ENCODE assay signal across 15 cellular contexts in the genomic region with DNA sequence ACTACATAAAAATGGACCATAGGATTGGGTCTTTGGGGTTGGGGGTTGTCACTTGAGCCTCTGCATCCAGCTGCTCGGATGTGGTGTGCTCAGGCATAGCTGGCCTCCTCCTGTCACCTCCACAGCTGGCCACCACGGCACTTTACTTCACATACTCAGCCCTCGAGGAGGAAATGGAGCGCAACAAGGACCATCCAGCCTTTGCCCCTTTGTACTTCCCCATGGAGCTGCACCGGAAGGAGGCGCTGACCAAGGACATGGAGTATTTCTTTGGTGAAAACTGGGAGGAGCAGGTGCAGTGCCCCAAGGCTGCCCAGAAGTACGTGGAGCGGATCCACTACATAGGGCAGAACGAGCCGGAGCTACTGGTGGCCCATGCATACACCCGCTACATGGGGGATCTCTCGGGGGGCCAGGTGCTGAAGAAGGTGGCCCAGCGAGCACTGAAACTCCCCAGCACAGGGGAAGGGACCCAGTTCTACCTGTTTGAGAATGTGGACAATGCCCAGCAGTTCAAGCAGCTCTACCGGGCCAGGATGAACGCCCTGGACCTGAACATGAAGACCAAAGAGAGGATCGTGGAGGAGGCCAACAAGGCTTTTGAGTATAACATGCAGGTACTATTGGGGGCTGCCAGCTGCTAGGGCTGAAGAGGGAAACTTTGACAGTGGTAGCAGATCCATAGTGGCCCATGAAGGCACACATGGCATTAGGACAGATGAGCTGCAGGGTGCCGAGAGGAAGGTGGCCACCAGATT. TPM values are rescaled to one million over a fixed set of nuclear protein-coding genes. Genes with fewer than 3 reads are reported as not detected.
DNase-seq lines count a peak whose midpoint lies in the region; ATAC-seq and TF ChIP-seq lines count a peak whose summit lies in the region.
"Had no signal": no experiment of that assay in that cellular context is flagged by ENCODE, and none has a peak within 500 bp of the region (broad histone marks: within the 10 kb centered on the region; RNA-seq: fewer than 3 reads in every experiment).

No MANE protein-coding gene starts in this region.

- H3K36me3 ChIP-seq in CD4-positive, alpha-beta memory T cell (ENCODE audit: insufficient read depth, low read length), result peaks cover 57% of the 10 kb centered on the region
- H3K36me3 ChIP-seq in endodermal cell (ENCODE audit: control insufficient read depth, insufficient read depth, low read length), result peaks cover 51% of the 10 kb centered on the region

- H3K27me3 Mint-ChIP-seq in CD4-positive, alpha-beta memory T cell, result no peaks in the 10 kb centered on the region
- no peaks in the 10 kb centered on the region for H3K27me3 Mint-ChIP-seq in endodermal cell (ENCODE audit: insufficient read depth)

- H3K4me3 ChIP-seq in CD4-positive, alpha-beta memory T cell (ENCODE audit: low read length in 2 of 2), result no peak overlapping the region
- H3K4me3 ChIP-seq in endodermal cell (ENCODE audit: low read length), result no peak overlapping the region
- H3K4me3 ChIP-seq: transverse colon had no signal

- H3K9me3 Mint-ChIP-seq in CD4-positive, alpha-beta memory T cell, result no peaks in the 10 kb centered on the region
- no peaks in the 10 kb centered on the region for H3K9me3 Mint-ChIP-seq in endodermal cell
- H3K9me3 Mint-ChIP-seq: H9, WTC11 had no signal

- intact Hi-C loops in CD4-positive, alpha-beta memory T cell (cut with micrococcal nuclease), result no loop called here

- H3K4me1 ChIP-seq in CD4-positive, alpha-beta memory T cell (ENCODE audit: insufficient read depth, low read length), result peaks cover 56% of the 10 kb centered on the region
- no peaks in the 10 kb centered on the region for H3K4me1 ChIP-seq in endodermal cell (ENCODE audit: control insufficient read depth, insufficient read depth, low read length)

- peak overlapping the region; percentile 77 for H3K27ac ChIP-seq in CD4-positive, alpha-beta memory T cell (ENCODE audit: low read depth, low read length)
- no peak overlapping the region for H3K27ac ChIP-seq in endodermal cell (ENCODE audit: low read depth, low read length)
- H3K27ac ChIP-seq: transverse colon had no signal

- H3K27me3 ChIP-seq in CD4-positive, alpha-beta memory T cell (ENCODE audit: insufficient read depth, low read length), result no peaks in the 10 kb centered on the region
- no peaks in the 10 kb centered on the region for H3K27me3 ChIP-seq in endodermal cell (ENCODE audit: control insufficient read depth, insufficient read depth, low read length, poor library complexity, severe bottlenecking)
- H3K27me3 ChIP-seq: transverse colon had no signal

- H3K36me3 Mint-ChIP-seq in CD4-positive, alpha-beta memory T cell, result peaks cover 49 to 69% of the 10 kb centered on the region in 2 donors
- H3K36me3 Mint-ChIP-seq in endodermal cell (ENCODE audit: low read depth), result peaks cover 21% of the 10 kb centered on the region

- no peak for DNase-seq in CD4-positive, alpha-beta memory T cell
- peak; percentile 71 for DNase-seq in NCI-H510A (lab: John Stamatoyannopoulos, UW)
- DNase-seq in endodermal cell, result peak; percentile 36
- no peak for DNase-seq in Kasumi-1 (lab: John Stamatoyannopoulos, UW)
- DNase-seq in NCI-H2227 (lab: John Stamatoyannopoulos, UW; ENCODE audit: unreplicated experiment), result no peak
- DNase-seq: dermis blood vessel endothelial cell, DND-41, H9, hypothalamus, NCI-H1694, NCI-H526 treated with DMSO at 0.1 percent for 48 hours, transverse colon had no signal

- no peaks in the 10 kb centered on the region for H3K9me3 ChIP-seq in CD4-positive, alpha-beta memory T cell (ENCODE audit: control insufficient read depth in 1 of 2, low read length in 2 of 2)
- H3K9me3 ChIP-seq in endodermal cell (ENCODE audit: control insufficient read depth, low read length), result no peaks in the 10 kb centered on the region
- H3K9me3 ChIP-seq: transverse colon had no signal

- 94 to 97% methylated on average over 12 to 17 of the region's 17 CpGs for WGBS in endodermal cell (ENCODE audit: insufficient coverage in 1 of 2, insufficient read length in 1 of 2), 2 experiments

- no peak for TF ChIP-seq CTCF in endodermal cell (conservative IDR thresholded peaks at IDR 0.05)

- no peak for ATAC-seq in GM18520 (IDR thresholded peaks at IDR 0.05; ENCODE audit: unreplicated experiment)
- ATAC-seq: left lobe of liver, WTC11 had no signal

- H3K4me3 Mint-ChIP-seq in CD4-positive, alpha-beta memory T cell, result peak overlapping the region in 1 of 8 donors; percentile 38
- H3K4me3 Mint-ChIP-seq in endodermal cell, result no peak overlapping the region
- H3K4me3 Mint-ChIP-seq: H9, WTC11 had no signal

- POLR2A ChIA-PET in CD4-positive, alpha-beta memory T cell (lab: Charles Lee; ENCODE audit: partially characterized antibody), result interaction anchor here (0.8 to 11.8 kb wide), 10 partner anchors 20 to 108 kb away, joined by 3 to 247 read pairs (median 5); a partner anchor contains a TSS

- H3K27ac Mint-ChIP-seq in CD4-positive, alpha-beta memory T cell, result peak overlapping the region; percentile 85 to 100 (median 99)
- H3K27ac Mint-ChIP-seq in endodermal cell, result no peak overlapping the region
- H3K27ac Mint-ChIP-seq: WTC11 had no signal

- peaks cover 40 to 76% (median 57%) of the 10 kb centered on the region in 4 donors for H3K4me1 Mint-ChIP-seq in CD4-positive, alpha-beta memory T cell
- peaks cover 4% of the 10 kb centered on the region for H3K4me1 Mint-ChIP-seq in endodermal cell

- no peak overlapping the region for H3K9ac ChIP-seq in endodermal cell (ENCODE audit: extremely low read depth, low read length, poor library complexity, severe bottlenecking)

- CTCF ChIA-PET in CD4-positive, alpha-beta memory T cell (lab: Charles Lee; ENCODE audit: partially characterized antibody), result interaction anchor here (0.6 to 13.3 kb wide), 20 partner anchors 9 to 116 kb away, joined by 3 to 343 read pairs (median 4); a partner anchor contains a TSS

RNA-seq across cellular contexts. Expression of a gene that starts 30.8 kb away (rescaled TPM):
- 10 to 100 TPM; 19.0 to 21.1 TPM for total RNA-seq in CD4-positive, alpha-beta memory T cell
- polyA plus RNA-seq in CD4-positive, alpha-beta memory T cell, result 10 to 100 TPM; 10.2 to 15.7 TPM
- 10 to 100 TPM; 41.8 to 64.4 TPM for total RNA-seq in endodermal cell
- polyA plus RNA-seq in endodermal cell (2013, experiment 1 of 2), result 41.6 TPM
- polyA plus RNA-seq in endodermal cell (2013, experiment 2 of 2), result 36.6 TPM

RNA-seq across cellular contexts. Expression of a gene that starts 31.6 kb away (rescaled TPM):
- 10 to 100 TPM; 64.1 to 72.4 TPM for total RNA-seq in CD4-positive, alpha-beta memory T cell
- polyA plus RNA-seq in CD4-positive, alpha-beta memory T cell, result 100 to 1,000 TPM; 164 to 206 TPM
- 10 to 100 TPM; 26.3 to 27.7 TPM for total RNA-seq in endodermal cell
- 19.0 TPM for polyA plus RNA-seq in endodermal cell (2013, experiment 1 of 2)
- 18.3 TPM for polyA plus RNA-seq in endodermal cell (2013, experiment 2 of 2)

RNA-seq across cellular contexts. Expression of a gene that starts 33.3 kb away (rescaled TPM):
- total RNA-seq in CD4-positive, alpha-beta memory T cell, result 10 to 100 TPM; 61.6 to 61.8 TPM
- polyA plus RNA-seq in CD4-positive, alpha-beta memory T cell, result 10 to 100 TPM; 55.1 to 65.7 TPM
- 10 to 100 TPM; 56.9 to 75.2 TPM for total RNA-seq in endodermal cell
- polyA plus RNA-seq in endodermal cell (2013, experiment 1 of 2), result 20.8 TPM
- polyA plus RNA-seq in endodermal cell (2013, experiment 2 of 2), result 22.4 TPM

RNA-seq across cellular contexts. Expression of a gene that starts 48.4 kb away (rescaled TPM):
- total RNA-seq in CD4-positive, alpha-beta memory T cell, result under 1 TPM; 0.29 to 0.33 TPM
- polyA plus RNA-seq in CD4-positive, alpha-beta memory T cell, result not detected
- total RNA-seq in endodermal cell, result 1 to 10 TPM; 1.5 to 1.6 TPM
- polyA plus RNA-seq in endodermal cell (2013, experiment 1 of 2), result 0.57 TPM
- 0.70 TPM for polyA plus RNA-seq in endodermal cell (2013, experiment 2 of 2)
- total RNA-seq: dermis blood vessel endothelial cell, transverse colon had no signal

Comparison
In these comparisons a context has a peak if more than half of its experiments do, and no peak if none do; other contexts are left out.
1. DNase-seq: peak in NCI-H510A (single experiment) and endodermal cell (single experiment); none in CD4-positive, alpha-beta memory T cell (0 of 5), Kasumi-1 (0 of 2) and NCI-H2227 (single experiment).